ENCODE assay signal across 23 cellular contexts in the genomic region with DNA sequence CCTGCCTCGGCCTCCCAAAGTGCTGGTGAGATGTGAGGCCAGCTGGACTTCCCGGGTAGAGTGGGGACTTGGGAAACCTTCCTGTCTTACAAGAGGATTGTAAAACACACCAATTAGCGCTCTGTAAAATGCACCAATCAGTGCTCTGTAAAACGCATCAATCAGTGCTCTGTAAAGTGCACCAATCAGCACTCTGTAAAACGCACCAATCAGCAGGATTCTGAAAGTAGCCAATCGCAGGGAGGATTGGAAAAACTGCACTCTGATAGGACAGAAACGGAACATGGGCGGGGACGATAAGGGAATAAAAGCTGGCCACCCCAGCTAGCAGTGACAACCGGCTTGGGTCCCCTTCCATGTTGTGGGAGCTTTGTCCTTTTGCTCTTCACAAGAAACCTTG. TPM values are rescaled to one million over a fixed set of nuclear protein-coding genes. Genes with fewer than 3 reads are reported as not detected.
"Had no signal": no experiment of that assay in that cellular context is flagged by ENCODE, and none has a peak within 500 bp of the region (broad histone marks: within the 10 kb centered on the region; RNA-seq: fewer than 3 reads in every experiment).

No MANE protein-coding gene starts in this region.

- DNase-seq: activated B cell treated with CpG ODN at 0.5 μM for 24 hours; activated CD4-positive, alpha-beta T cell treated with anti-CD3 and anti-CD28 coated beads for 4 hours; activated CD8-positive, alpha-beta memory T cell treated with anti-CD3 and anti-CD28 coated beads, Interleukin-2, amount 10 ng/mL, durations not matched to agents 7 days and 5 days; activated CD8-positive, alpha-beta T cell treated with anti-CD3 and anti-CD28 coated beads for 36 hours; activated naive CD4-positive, alpha-beta T cell treated with anti-CD3 and anti-CD28 coated beads, Interleukin-2, amount 50 U/mL, for 16 hours; adrenal gland; brain microvascular endothelial cell; caudate nucleus; dermis blood vessel endothelial cell; effector CD8-positive, alpha-beta T cell; head of caudate nucleus; hypothalamus; left ventricle myocardium superior; mammary epithelial cell; naive thymus-derived CD8-positive, alpha-beta T cell; stimulated activated CD4-positive, alpha-beta T cell treated with anti-CD3 and anti-CD28 coated beads, Interleukin-2, amount 100 ng/mL, for 48 hours; stimulated activated CD8-positive, alpha-beta memory T cell treated with anti-CD3 and anti-CD28 coated beads, Interleukin-4, amount 100 ng/mL, for 48 hours; stimulated activated naive CD4-positive, alpha-beta T cell treated with Interleukin-2 at 50 U/mL for 16 hours; upper lobe of left lung had no signal

- H3K9me3 ChIP-seq: adrenal gland, ascending aorta, prostate gland, upper lobe of left lung had no signal

- H3K4me3 Mint-ChIP-seq: activated B cell treated with CpG ODN at 0.5 μM for 24 hours; activated CD8-positive, alpha-beta memory T cell treated with anti-CD3 and anti-CD28 coated beads, Interleukin-2, amount 10 ng/mL, durations not matched to agents 7 days and 5 days; mesothelial cell of epicardium had no signal

- H3K27ac Mint-ChIP-seq: activated B cell treated with CpG ODN at 0.5 μM for 24 hours, mesothelial cell of epicardium had no signal

- ATAC-seq: activated CD8-positive, alpha-beta memory T cell treated with anti-CD3 and anti-CD28 coated beads, Interleukin-2, amount 10 ng/mL, durations not matched to agents 7 days and 5 days; activated CD8-positive, alpha-beta T cell treated with anti-CD3 and anti-CD28 coated beads for 36 hours; esophagus mucosa; left ventricle myocardium superior; naive thymus-derived CD8-positive, alpha-beta T cell had no signal

- H3K9me3 Mint-ChIP-seq: activated B cell treated with CpG ODN at 0.5 μM for 24 hours; naive thymus-derived CD8-positive, alpha-beta T cell had no signal

- H3K27me3 Mint-ChIP-seq: activated B cell treated with CpG ODN at 0.5 μM for 24 hours; activated CD8-positive, alpha-beta memory T cell treated with anti-CD3 and anti-CD28 coated beads, Interleukin-2, amount 10 ng/mL, durations not matched to agents 7 days and 5 days; activated CD8-positive, alpha-beta T cell treated with anti-CD3 and anti-CD28 coated beads for 36 hours had no signal

- H3K4me1 Mint-ChIP-seq: mesothelial cell of epicardium had no signal

RNA-seq across cellular contexts. Expression of a gene that starts 54.1 kb away (rescaled TPM):
- total RNA-seq: ascending aorta had no signal
